In the genomic region with DNA sequence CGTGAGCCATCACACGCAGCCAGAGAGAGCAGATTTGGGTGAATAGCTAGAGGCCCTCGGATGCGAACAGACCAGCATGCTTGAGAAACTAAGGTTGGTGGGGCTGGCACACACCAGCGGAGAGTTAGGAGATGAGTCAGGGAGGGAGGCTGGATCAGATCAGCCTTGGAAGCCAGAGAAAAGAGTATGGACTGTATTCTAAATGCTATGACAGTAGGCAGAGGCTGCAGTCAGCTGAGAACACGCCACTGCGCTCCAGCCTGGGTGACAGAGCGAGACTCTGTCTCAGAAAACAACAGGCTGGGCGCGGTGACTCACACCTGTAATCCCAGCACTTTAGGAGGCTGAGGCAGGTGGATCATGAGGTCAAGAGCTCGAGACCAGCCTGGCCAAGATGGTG, we compare ENCODE assay signal across 13 cellular contexts. TPM values are rescaled to one million over a fixed set of nuclear protein-coding genes. Genes with fewer than 3 reads are reported as not detected.
DNase-seq lines count a peak whose midpoint lies in the region; ATAC-seq, FAIRE-seq and TF ChIP-seq lines count a peak whose summit lies in the region.
"Had no signal": no experiment of that assay in that cellular context is flagged by ENCODE, and none has a peak within 500 bp of the region (broad histone marks: within the 10 kb centered on the region; RNA-seq: fewer than 3 reads in every experiment).

No MANE protein-coding gene starts in this region.

- H3K27me3 ChIP-seq in keratinocyte (ENCODE audit: control insufficient read depth, extremely low read depth, insufficient read depth, low read length), result no peaks in the 10 kb centered on the region
- H3K27me3 ChIP-seq in CD8-positive, alpha-beta T cell (ENCODE audit: insufficient read depth, low read length), result no peaks in the 10 kb centered on the region
- H3K27me3 ChIP-seq in pancreas, result no peaks in the 10 kb centered on the region
- H3K27me3 ChIP-seq: BE2C had no signal

- TF ChIP-seq CTCF in keratinocyte (optimal IDR thresholded peaks at IDR 0.05 in 1 of 3, IDR thresholded peaks at IDR 0.05 in 1 of 3, conservative IDR thresholded peaks at IDR 0.05 in 1 of 3; ENCODE audit: extremely low read depth in 1 of 3, insufficient read depth in 2 of 3, low read length in 3 of 3), result no peak
- TF ChIP-seq CTCF in type B pancreatic cell (conservative IDR thresholded peaks at IDR 0.05), result no peak
- TF ChIP-seq CTCF in CD8-positive, alpha-beta T cell (IDR thresholded peaks at IDR 0.05), result no peak
- TF ChIP-seq CTCF in pancreas (IDR thresholded peaks at IDR 0.05), result no peak

- intact Hi-C loops in CD8-positive, alpha-beta T cell (cut with DNase I, micrococcal nuclease), result loop anchor here (5.0 to 10.0 kb wide), 2 partner anchors 65 to 78 kb away; a partner anchor contains a TSS
- intact Hi-C loops in pancreas (cut with DNase I), result no loop called here

- POLR2A ChIA-PET in CD8-positive, alpha-beta T cell (lab: Charles Lee), result no interaction called here

- H4K20me1 ChIP-seq in keratinocyte (ENCODE audit: control insufficient read depth, extremely low read depth, insufficient read depth, low read length), result no peaks in the 10 kb centered on the region

- peak overlapping the region; percentile 73 for H3K9ac ChIP-seq in keratinocyte (ENCODE audit: control insufficient read depth, extremely low read depth, insufficient read depth, low read length)

- DNase-seq in activated T-cell treated with anti-CD3 and anti-CD28 coated beads, Interleukin-2, amount 50 U/mL, for 72 hours, result peak in 1 of 2 donors; percentile 43
- DNase-seq in activated T-cell treated with anti-CD3 and anti-CD28 coated beads, Interleukin-2, amount 50 U/mL, for 1 hour, result no peak
- DNase-seq in astrocyte of the hippocampus (ENCODE audit: low read depth, low spot score) (peak; percentile 60), keratinocyte (ENCODE audit: low read depth, low spot score) (peak; percentile 66), type B pancreatic cell (ENCODE audit: extremely low spot score, unreplicated experiment) (no peak), pancreas (no peak)
- DNase-seq in CD8-positive, alpha-beta T cell, result no peak
- DNase-seq: BE2C, NCI-H1694 treated with DMSO at 0.1 percent for 48 hours had no signal

- no peak overlapping the region for H3K27ac Mint-ChIP-seq in activated T-cell treated with anti-CD3 and anti-CD28 coated beads, Interleukin-2, amount 50 U/mL, for 72 hours
- H3K27ac Mint-ChIP-seq in type B pancreatic cell, result peak overlapping the region; percentile 82
- H3K27ac Mint-ChIP-seq in CD8-positive, alpha-beta T cell, result no peak overlapping the region
- H3K27ac Mint-ChIP-seq: GM23338 had no signal

- FAIRE-seq in keratinocyte (lab: Jason Lieb, UNC) (peak; percentile 84), pancreas (lab: Jason Lieb, UNC) (no peak)

- no peaks in the 10 kb centered on the region for H3K9me1 ChIP-seq in keratinocyte (ENCODE audit: control insufficient read depth, extremely low read depth, insufficient read depth, low read length)

- peak overlapping the region; percentile 3 to 27 for H3K4me3 Mint-ChIP-seq in activated T-cell treated with anti-CD3 and anti-CD28 coated beads, Interleukin-2, amount 50 U/mL, for 72 hours
- no peak overlapping the region for H3K4me3 Mint-ChIP-seq in type B pancreatic cell
- no peak overlapping the region for H3K4me3 Mint-ChIP-seq in CD8-positive, alpha-beta T cell
- H3K4me3 Mint-ChIP-seq: GM23338; natural killer cell treated with Interleukin-12 subunit alpha and Interleukin-12 subunit beta and Interleukin-15 and Interleukin-18, amount 100 ng/mL, for 72 hours had no signal

- WGBS in pancreas, 2 donors, result 91 to 97% methylated on average over 11 of the region's 11 CpGs

- H3K9me3 ChIP-seq in keratinocyte (ENCODE audit: control insufficient read depth, low read depth, low read length), result no peaks in the 10 kb centered on the region
- H3K9me3 ChIP-seq in CD8-positive, alpha-beta T cell (ENCODE audit: low read length), result no peaks in the 10 kb centered on the region
- H3K9me3 ChIP-seq in pancreas, result no peaks in the 10 kb centered on the region
- H3K9me3 ChIP-seq: BE2C had no signal

- no peaks in the 10 kb centered on the region for H3K27me3 Mint-ChIP-seq in activated T-cell treated with anti-CD3 and anti-CD28 coated beads, Interleukin-2, amount 50 U/mL, for 72 hours (ENCODE audit: low read depth)
- no peaks in the 10 kb centered on the region for H3K27me3 Mint-ChIP-seq in type B pancreatic cell
- H3K27me3 Mint-ChIP-seq in CD8-positive, alpha-beta T cell (ENCODE audit: low read depth), result no peaks in the 10 kb centered on the region

- no peak overlapping the region for H2AFZ ChIP-seq in keratinocyte (ENCODE audit: control insufficient read depth, low read length)
- H2AFZ ChIP-seq: GM23338 had no signal

- ATAC-seq in activated T-cell treated with anti-CD3 and anti-CD28 coated beads, Interleukin-2, amount 50 U/mL, for 72 hours (replicated peaks in 1 of 2), result peak; percentile 16 to 18
- no peak for ATAC-seq in CD8-positive, alpha-beta T cell
- no peak for ATAC-seq in pancreas
- ATAC-seq in GM21447 (IDR thresholded peaks at IDR 0.05; ENCODE audit: unreplicated experiment), result no peak
- ATAC-seq: GM23338 had no signal

- peak overlapping the region; percentile 79 for H3K4me2 ChIP-seq in keratinocyte (ENCODE audit: control insufficient read depth, extremely low read depth, insufficient read depth, low read depth, low read length)
- H3K4me2 ChIP-seq: GM23338 had no signal

- peaks cover 0 to 1% of the 10 kb centered on the region in 2 donors for H3K36me3 Mint-ChIP-seq in activated T-cell treated with anti-CD3 and anti-CD28 coated beads, Interleukin-2, amount 50 U/mL, for 72 hours (ENCODE audit: insufficient read depth in 2 of 2)
- H3K36me3 Mint-ChIP-seq in type B pancreatic cell, result no peaks in the 10 kb centered on the region
- peaks cover 3% of the 10 kb centered on the region for H3K36me3 Mint-ChIP-seq in CD8-positive, alpha-beta T cell
- H3K36me3 Mint-ChIP-seq: brain; natural killer cell treated with Interleukin-12 subunit alpha and Interleukin-12 subunit beta and Interleukin-15 and Interleukin-18, amount 100 ng/mL, for 72 hours had no signal

- peaks cover 10% of the 10 kb centered on the region for H3K79me2 ChIP-seq in keratinocyte (ENCODE audit: control insufficient read depth, insufficient read depth, low read length)

- CTCF ChIA-PET in CD8-positive, alpha-beta T cell (lab: Charles Lee), result interaction anchor here (1.1 kb wide), 1 partner anchor 61 kb away, joined by 3 read pairs; no protein-coding TSS in a partner anchor

- peaks cover 34% of the 10 kb centered on the region for H3K4me1 Mint-ChIP-seq in activated T-cell treated with anti-CD3 and anti-CD28 coated beads, Interleukin-2, amount 50 U/mL, for 72 hours (ENCODE audit: low read depth)
- peaks cover 10% of the 10 kb centered on the region for H3K4me1 Mint-ChIP-seq in type B pancreatic cell (ENCODE audit: unreplicated experiment)
- peaks cover 7% of the 10 kb centered on the region for H3K4me1 Mint-ChIP-seq in CD8-positive, alpha-beta T cell (ENCODE audit: low read depth)

- H3K4me3 ChIP-seq in keratinocyte (ENCODE audit: control insufficient read depth in 2 of 3, extremely low read depth in 1 of 3, insufficient read depth in 2 of 3, low read depth in 1 of 3, low read length in 3 of 3), result no peak overlapping the region
- H3K4me3 ChIP-seq in CD8-positive, alpha-beta T cell (ENCODE audit: low read depth, low read length), result no peak overlapping the region
- H3K4me3 ChIP-seq in pancreas, result no peak overlapping the region
- H3K4me3 ChIP-seq: GM23338 had no signal

- no peaks in the 10 kb centered on the region for H3K9me3 Mint-ChIP-seq in activated T-cell treated with anti-CD3 and anti-CD28 coated beads, Interleukin-2, amount 50 U/mL, for 72 hours
- no peaks in the 10 kb centered on the region for H3K9me3 Mint-ChIP-seq in type B pancreatic cell
- no peaks in the 10 kb centered on the region for H3K9me3 Mint-ChIP-seq in CD8-positive, alpha-beta T cell
- H3K9me3 Mint-ChIP-seq: natural killer cell treated with Interleukin-12 subunit alpha and Interleukin-12 subunit beta and Interleukin-15 and Interleukin-18, amount 100 ng/mL, for 72 hours had no signal

- H3K27ac ChIP-seq in keratinocyte (ENCODE audit: control insufficient read depth, insufficient read depth, low read length) (peak overlapping the region; percentile 99), pancreas (no peak overlapping the region)
- no peak overlapping the region for H3K27ac ChIP-seq in CD8-positive, alpha-beta T cell (ENCODE audit: low read depth, low read length)

- H3K36me3 ChIP-seq in keratinocyte (ENCODE audit: control insufficient read depth in 2 of 2, extremely low read depth in 1 of 2, insufficient read depth in 2 of 2, low read length in 2 of 2) (no peaks in the 10 kb centered on the region), pancreas (no peaks in the 10 kb centered on the region)
- no peaks in the 10 kb centered on the region for H3K36me3 ChIP-seq in CD8-positive, alpha-beta T cell (ENCODE audit: insufficient read depth, low read length)
- H3K36me3 ChIP-seq: BE2C had no signal

- H3K4me1 ChIP-seq in keratinocyte (ENCODE audit: control insufficient read depth, extremely low read depth, insufficient read depth, low read length) (peaks cover 48% of the 10 kb centered on the region), pancreas (no peaks in the 10 kb centered on the region)
- peaks cover 4% of the 10 kb centered on the region for H3K4me1 ChIP-seq in CD8-positive, alpha-beta T cell (ENCODE audit: insufficient read depth, low read length)
- H3K4me1 ChIP-seq: BE2C had no signal

- dilution Hi-C loops in keratinocyte (cut with MboI; ENCODE audit: extremely low pct_ligation_motif_present, low sequenced_read_pairs), result no loop called here

RNA-seq across cellular contexts. Expression of a gene that starts 4.0 kb away (rescaled TPM):
- total RNA-seq in activated T-cell treated with anti-CD3 and anti-CD28 coated beads, Interleukin-2, amount 50 U/mL, for 72 hours, result 10 to 100 TPM; 79.7 to 82.7 TPM
- polyA plus RNA-seq in keratinocyte (30.0 to 51.0 TPM (median 32.1 TPM) in 3 replicates), pancreas (10 to 100 TPM; 33.6 to 35.1 TPM)
- polyA plus RNA-seq in keratinocyte (2011; ENCODE audit: low read depth), result 31.2 TPM
- polyA plus RNA-seq in keratinocyte (2011; cell fraction: cytosol; rRNA removed), result 28.5 and 57.5 TPM in 2 replicates
- 64.1 and 80.9 TPM in 2 replicates for polyA plus RNA-seq in keratinocyte (2011; cell fraction: nucleus; rRNA removed)
- polyA plus RNA-seq in keratinocyte (2012; ENCODE audit: low replicate concordance), result 45.4 and 57.8 TPM in 2 replicates
- polyA minus RNA-seq in keratinocyte, result 34.5 to 129 TPM (median 53.2 TPM) in 3 replicates
- polyA minus RNA-seq in keratinocyte (2011; cell fraction: cytosol; rRNA and poly(A)+ RNA removed), result 82.5 TPM
- 39.5 and 39.7 TPM in 2 replicates for polyA minus RNA-seq in keratinocyte (2011; cell fraction: nucleus; rRNA and poly(A)+ RNA removed)
- total RNA-seq in type B pancreatic cell (ENCODE audit: low replicate concordance) (54.9 and 57.5 TPM in 2 replicates), pancreas (10 to 100 TPM; 22.9 to 39.6 (median 29.4) TPM)
- 100 to 1,000 TPM in 1 of 2 experiments, 10 to 100 TPM in 1; 96.5 to 115 TPM for total RNA-seq in CD8-positive, alpha-beta T cell

RNA-seq across cellular contexts. Expression of a gene that starts 55.9 kb away (rescaled TPM):
- 1 to 10 TPM; 2.5 to 3.0 TPM for total RNA-seq in activated T-cell treated with anti-CD3 and anti-CD28 coated beads, Interleukin-2, amount 50 U/mL, for 72 hours
- polyA plus RNA-seq in keratinocyte (0.28 to 0.80 TPM (median 0.46 TPM) in 3 replicates), pancreas (1 to 10 TPM; 6.1 to 6.9 TPM)
- polyA plus RNA-seq in keratinocyte (2011; ENCODE audit: low read depth), result 0.42 TPM
- polyA plus RNA-seq in keratinocyte (2011; cell fraction: cytosol; rRNA removed), result 0.04 and 0.16 TPM in 2 replicates
- polyA plus RNA-seq in keratinocyte (2011; cell fraction: nucleus; rRNA removed), result 2.4 and 3.6 TPM in 2 replicates
- polyA plus RNA-seq in keratinocyte (2012; ENCODE audit: low replicate concordance), result 0.23 and 0.82 TPM in 2 replicates
- polyA minus RNA-seq in keratinocyte, result 0.10 to 0.77 TPM (median 0.26 TPM) in 3 replicates
- polyA minus RNA-seq in keratinocyte (2011; cell fraction: cytosol; rRNA and poly(A)+ RNA removed), result not detected
- 1.3 and 1.4 TPM in 2 replicates for polyA minus RNA-seq in keratinocyte (2011; cell fraction: nucleus; rRNA and poly(A)+ RNA removed)
- total RNA-seq in type B pancreatic cell (ENCODE audit: low replicate concordance) (2.4 and 3.8 TPM in 2 replicates), pancreas (1 to 10 TPM in 5 of 6 donors, under 1 TPM in 1; 0.57 to 1.9 (median 1.8) TPM)
- 1 to 10 TPM; 1.4 to 2.2 TPM for total RNA-seq in CD8-positive, alpha-beta T cell

Comparison
In these comparisons a context has a peak if more than half of its experiments do, and no peak if none do; other contexts are left out.
1. ATAC-seq: peak in activated T-cell treated with anti-CD3 and anti-CD28 coated beads, Interleukin-2, amount 50 U/mL, for 72 hours (2 of 2); none in CD8-positive, alpha-beta T cell (single experiment), pancreas (0 of 4) and GM21447 (single experiment).
2. DNase-seq: peak in astrocyte of the hippocampus (single experiment) and keratinocyte (single experiment); none in activated T-cell treated with anti-CD3 and anti-CD28 coated beads, Interleukin-2, amount 50 U/mL, for 1 hour (single experiment), type B pancreatic cell (single experiment), CD8-positive, alpha-beta T cell (0 of 7) and pancreas (0 of 6).
3. H3K4me3 Mint-ChIP-seq: peak in activated T-cell treated with anti-CD3 and anti-CD28 coated beads, Interleukin-2, amount 50 U/mL, for 72 hours (2 of 2); none in type B pancreatic cell (single experiment) and CD8-positive, alpha-beta T cell (single experiment).
4. intact Hi-C loops: an anchor here in CD8-positive, alpha-beta T cell (5.0 to 10.0 kb wide); none called in pancreas.